ENCODE assay signal across 8 cellular contexts in genomic region chr1:178189814-178190213, GRCh38.
A peak's percentile ranks its signal among the peaks of the same experiment; 100 is the strongest.
DNase-seq lines count a peak whose midpoint lies in the region; ATAC-seq and TF ChIP-seq lines count a peak whose summit lies in the region.

No MANE protein-coding gene starts in this region.

- H3K4me3 ChIP-seq in kidney epithelial cell (ENCODE audit: low read depth, low read length) = no peak overlapping the region

- no peaks in the 10 kb centered on the region for H3K36me3 Mint-ChIP-seq in WTC11
- H3K36me3 Mint-ChIP-seq in CD4-positive, alpha-beta T cell (ENCODE audit: low read depth) = no peaks in the 10 kb centered on the region

- H3K27me3 Mint-ChIP-seq in WTC11 (ENCODE audit: low read depth) = no peaks in the 10 kb centered on the region
- H3K27me3 Mint-ChIP-seq in CD4-positive, alpha-beta T cell = no peaks in the 10 kb centered on the region

- no peaks in the 10 kb centered on the region for H3K36me3 ChIP-seq in kidney epithelial cell (ENCODE audit: control insufficient read depth, insufficient read depth, low read length)

- H3K27me3 ChIP-seq in kidney epithelial cell (ENCODE audit: control insufficient read depth, insufficient read depth, low read length) = no peaks in the 10 kb centered on the region
- no peaks in the 10 kb centered on the region for H3K27me3 ChIP-seq in CD4-positive, alpha-beta T cell (ENCODE audit: control insufficient read depth, insufficient read depth, low read length)

- no peak overlapping the region for H3K27ac ChIP-seq in CD4-positive, alpha-beta T cell (ENCODE audit: low read depth, low read length)

- CTCF ChIA-PET in WTC11 (lab: Charles Lee) = interaction anchor here (1.0 to 3.5 kb wide), 7 partner anchors 11 to 241 kb away, joined by 3 to 28 read pairs (median 6); no protein-coding TSS in a partner anchor
- CTCF ChIA-PET in CD4-positive, alpha-beta T cell (lab: Charles Lee) = no interaction called here

- no peak overlapping the region for H3K4me3 Mint-ChIP-seq in WTC11
- no peak overlapping the region for H3K4me3 Mint-ChIP-seq in CD4-positive, alpha-beta T cell

- intact Hi-C loops in CD4-positive, alpha-beta T cell (cut with DNase I, micrococcal nuclease) = no loop called here

- H3K4me1 Mint-ChIP-seq in WTC11 = peaks cover 21% of the 10 kb centered on the region
- no peaks in the 10 kb centered on the region for H3K4me1 Mint-ChIP-seq in CD4-positive, alpha-beta T cell (ENCODE audit: low read depth)

- H3K27ac Mint-ChIP-seq in WTC11 = no peak overlapping the region
- H3K27ac Mint-ChIP-seq in CD4-positive, alpha-beta T cell = no peak overlapping the region

- ATAC-seq in WTC11 = peak; percentile 99
- no peak for ATAC-seq in CD4-positive, alpha-beta T cell (ENCODE audit: poor library complexity)

- POLR2A ChIA-PET in WTC11 (lab: Charles Lee) = no interaction called here
- POLR2A ChIA-PET in CD4-positive, alpha-beta T cell (lab: Charles Lee) = no interaction called here

- no peaks in the 10 kb centered on the region for H3K9me3 ChIP-seq in CD4-positive, alpha-beta T cell (ENCODE audit: control insufficient read depth, low read length)

- H3K9me3 Mint-ChIP-seq in WTC11 = no peaks in the 10 kb centered on the region
- H3K9me3 Mint-ChIP-seq in CD4-positive, alpha-beta T cell = no peaks in the 10 kb centered on the region

- TF ChIP-seq CTCF in WTC11 (IDR thresholded peaks at IDR 0.05) (peak; percentile 24; the same call in 1 of the 2 replicates), kidney epithelial cell (IDR thresholded peaks at IDR 0.05; ENCODE audit: insufficient read depth, low read length, poor library complexity, severe bottlenecking) (peak; percentile 68)
- TF ChIP-seq CTCF in CD4-positive, alpha-beta T cell (IDR thresholded peaks at IDR 0.05) = no peak

- DNase-seq in AG08396 (ENCODE audit: low spot score) (peak; percentile 3), GM19240 (ENCODE audit: insufficient read length, low spot score) (peak; percentile 14), M059J (ENCODE audit: low read depth) (peak; percentile 58), WTC11 (ENCODE audit: low spot score) (peak; percentile 66), kidney epithelial cell (ENCODE audit: low read depth) (no peak), NCI-H774 (lab: John Stamatoyannopoulos, UW) (no peak)
- no peak for DNase-seq in activated CD8-positive, alpha-beta memory T cell treated with anti-CD3 and anti-CD28 coated beads, Interleukin-2, amount 50 U/mL, for 48 hours
- no peak for DNase-seq in CD4-positive, alpha-beta T cell

TF ChIP-seq in WTC11, 78 proteins besides CTCF, POLR2A, EP300 and RAD21:
- no peak for TF ChIP-seq AFF4 (CRISPR knock-in tag; IDR thresholded peaks at IDR 0.05; ENCODE audit: borderline replicate concordance)
- TF ChIP-seq ARID4B (CRISPR knock-in tag; IDR thresholded peaks at IDR 0.05; ENCODE audit: borderline replicate concordance) = no peak
- TF ChIP-seq MXD4 (CRISPR knock-in tag; IDR thresholded peaks at IDR 0.05; ENCODE audit: borderline replicate concordance) = no peak
- no peak for TF ChIP-seq ATF3 (CRISPR knock-in tag; conservative IDR thresholded peaks at IDR 0.05)
- no peak for TF ChIP-seq TEAD1 (CRISPR knock-in tag; IDR thresholded peaks at IDR 0.05)
- no peak for TF ChIP-seq CDX4 (CRISPR knock-in tag; IDR thresholded peaks at IDR 0.05; ENCODE audit: borderline replicate concordance)
- TF ChIP-seq FOXP1 (CRISPR knock-in tag; IDR thresholded peaks at IDR 0.05; ENCODE audit: borderline replicate concordance) = no peak

Comparison
In these comparisons a context has a peak if more than half of its experiments do, and no peak if none do; other contexts are left out.
1. DNase-seq: peak in AG08396 (single experiment), GM19240 (single experiment), M059J (single experiment) and WTC11 (single experiment); none in kidney epithelial cell (single experiment), activated CD8-positive, alpha-beta memory T cell treated with anti-CD3 and anti-CD28 coated beads, Interleukin-2, amount 50 U/mL, for 48 hours (single experiment), CD4-positive, alpha-beta T cell (0 of 10) and NCI-H774 (single experiment).